In the genomic region with DNA sequence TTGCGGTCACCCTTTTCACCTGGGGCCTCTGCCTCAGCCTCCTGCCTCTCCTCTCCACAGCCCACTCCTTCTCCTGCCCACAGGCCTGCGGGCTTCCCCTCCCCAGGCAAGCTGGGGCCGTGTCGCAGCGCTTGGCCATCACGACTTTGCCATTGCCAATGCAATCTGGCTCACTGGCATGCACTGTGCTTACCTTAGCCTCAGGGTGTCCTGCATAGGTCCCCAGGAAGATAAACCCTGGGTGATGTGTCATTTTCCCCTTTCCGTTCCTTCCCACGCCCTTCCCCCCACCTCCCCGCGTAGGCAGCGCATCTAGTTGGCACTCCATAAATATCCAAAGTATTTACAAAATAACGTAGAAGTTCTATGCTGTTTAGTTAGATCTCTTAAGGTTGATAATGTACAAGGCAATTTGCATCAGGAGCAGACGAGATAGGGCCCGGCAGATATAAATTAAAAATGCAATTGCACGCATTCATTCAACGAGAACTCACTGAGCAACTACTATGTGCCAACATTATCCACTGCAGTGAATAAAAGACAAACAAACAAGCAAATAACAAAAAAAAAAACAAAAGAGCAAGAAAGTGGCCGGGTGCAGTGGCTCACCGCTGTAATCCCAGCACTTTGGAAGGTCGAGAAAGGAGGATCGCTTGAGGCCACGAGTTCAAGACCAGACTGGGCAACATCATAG, we compare ENCODE assay signal across 8 cellular contexts. TPM values are rescaled to one million over a fixed set of nuclear protein-coding genes. Genes with fewer than 3 reads are reported as not detected.
DNase-seq lines count a peak whose midpoint lies in the region; ATAC-seq and TF ChIP-seq lines count a peak whose summit lies in the region.

No MANE protein-coding gene starts in this region.

- H3K36me3 Mint-ChIP-seq in activated naive CD4-positive, alpha-beta T cell treated with anti-CD3 and anti-CD28 coated beads for 36 hours (ENCODE audit: low read depth), result peaks cover 20% of the 10 kb centered on the region

- DNase-seq in activated naive CD4-positive, alpha-beta T cell treated with anti-CD3 and anti-CD28 coated beads for 36 hours, result no peak
- no peak for DNase-seq in activated naive CD4-positive, alpha-beta T cell (lab: John Stamatoyannopoulos, UW)
- DNase-seq in right lobe of liver (no peak), tibial nerve (ENCODE audit: low spot score in 2 of 2) (no peak), COLO829 (ENCODE audit: low spot score) (no peak), SKM-1 treated with dmso at 0.1 percent for 144 hours (lab: John Stamatoyannopoulos, UW; ENCODE audit: unreplicated experiment) (no peak), epidermal melanocyte (ENCODE audit: insufficient read length, low spot score) (no peak)

- TF ChIP-seq EP300 in tibial nerve (IDR thresholded peaks at IDR 0.05), result no peak

- CTCF ChIA-PET in activated naive CD4-positive, alpha-beta T cell treated with anti-CD3 and anti-CD28 coated beads for 36 hours (lab: Charles Lee), result interaction anchor here (0.8 to 5.9 kb wide), 4 partner anchors 86 to 278 kb away, joined by 3 to 54 read pairs (median 27); no protein-coding TSS in a partner anchor

- H3K36me3 ChIP-seq in right lobe of liver, result peaks cover 0 to 21% (median 11%) of the 10 kb centered on the region in 4 donors
- H3K36me3 ChIP-seq in tibial nerve, result peaks cover 0 to 19% (median 14%) of the 10 kb centered on the region in 3 donors

- peak overlapping the region; percentile 9 for H3K27ac ChIP-seq in angular gyrus (ENCODE audit: low read depth, low read length)
- H3K27ac ChIP-seq in right lobe of liver, result peak overlapping the region; percentile 83 to 94 (median 85)
- peak overlapping the region; percentile 37 to 93 (median 90) for H3K27ac ChIP-seq in tibial nerve

- H3K4me1 Mint-ChIP-seq in activated naive CD4-positive, alpha-beta T cell treated with anti-CD3 and anti-CD28 coated beads for 36 hours (ENCODE audit: low read depth), result peaks cover 33% of the 10 kb centered on the region

- 37% methylated on average over 21 of the region's 21 CpGs for WGBS in right lobe of liver (ENCODE audit: insufficient coverage, low coverage, low lambda C conversion rate, missing lambda C conversion rate)
- WGBS in tibial nerve, 2 donors, result 46 to 48% methylated on average over 21 of the region's 21 CpGs

- TF ChIP-seq POLR2A in right lobe of liver (IDR thresholded peaks at IDR 0.05) (no peak), tibial nerve (IDR thresholded peaks at IDR 0.05) (no peak)

- H3K9me3 ChIP-seq in right lobe of liver (no peaks in the 10 kb centered on the region), tibial nerve (no peaks in the 10 kb centered on the region)

- H3K4me3 Mint-ChIP-seq in activated naive CD4-positive, alpha-beta T cell treated with anti-CD3 and anti-CD28 coated beads for 36 hours, result peak overlapping the region; percentile 95

- H3K4me3 ChIP-seq in right lobe of liver, result peak overlapping the region; percentile 84 to 99 (median 96)
- peak overlapping the region; percentile 79 to 96 (median 82) for H3K4me3 ChIP-seq in tibial nerve

- no peak for ATAC-seq in right lobe of liver

- no peaks in the 10 kb centered on the region for H3K27me3 Mint-ChIP-seq in activated naive CD4-positive, alpha-beta T cell treated with anti-CD3 and anti-CD28 coated beads for 36 hours (ENCODE audit: low read depth)

- H3K27ac Mint-ChIP-seq in activated naive CD4-positive, alpha-beta T cell treated with anti-CD3 and anti-CD28 coated beads for 36 hours, result peak overlapping the region; percentile 89

- peaks cover 0 to 24% (median 11%) of the 10 kb centered on the region in 4 donors for H3K4me1 ChIP-seq in right lobe of liver
- H3K4me1 ChIP-seq in tibial nerve, result peaks cover 0 to 56% (median 20%) of the 10 kb centered on the region in 4 donors

- no peaks in the 10 kb centered on the region for H3K9me3 Mint-ChIP-seq in activated naive CD4-positive, alpha-beta T cell treated with anti-CD3 and anti-CD28 coated beads for 36 hours

- TF ChIP-seq CTCF in right lobe of liver (IDR thresholded peaks at IDR 0.05) (no peak), tibial nerve (IDR thresholded peaks at IDR 0.05) (no peak)

- intact Hi-C loops in activated naive CD4-positive, alpha-beta T cell treated with anti-CD3 and anti-CD28 coated beads for 36 hours (cut with micrococcal nuclease), result no loop called here
- intact Hi-C loops in right lobe of liver (cut with DNase I), result no loop called here

- H3K27me3 ChIP-seq in right lobe of liver, result no peaks in the 10 kb centered on the region
- no peaks in the 10 kb centered on the region for H3K27me3 ChIP-seq in tibial nerve

RNA-seq across cellular contexts. Expression of a gene that starts 1.0 kb away (rescaled TPM):
- total RNA-seq in activated naive CD4-positive, alpha-beta T cell treated with anti-CD3 and anti-CD28 coated beads for 36 hours, result 100 to 1,000 TPM; 125 to 128 TPM
- total RNA-seq in right lobe of liver (100 to 1,000 TPM in 5 of 6 experiments, 10 to 100 TPM in 1; 75.9 to 140 (median 119) TPM), tibial nerve (100 to 1,000 TPM in 2 of 4 donors, 10 to 100 TPM in 2; 72.6 to 124 (median 88.1) TPM)

RNA-seq across cellular contexts. Expression of a gene that starts 30.2 kb away (rescaled TPM):
- total RNA-seq in activated naive CD4-positive, alpha-beta T cell treated with anti-CD3 and anti-CD28 coated beads for 36 hours, result 10 to 100 TPM; 35.0 to 35.8 TPM
- total RNA-seq in right lobe of liver (10 to 100 TPM; 17.4 to 36.9 (median 20.1) TPM), tibial nerve (10 to 100 TPM; 18.2 to 36.7 (median 27.9) TPM)

Comparison
In these comparisons a context has a peak if more than half of its experiments do, and no peak if none do; other contexts are left out.
1. H3K27ac ChIP-seq: peak in every context shown above with its lines; median percentile 90 in tibial nerve; 85 in right lobe of liver; 9 in angular gyrus.